In genomic region chr10:43402880-43403452, GRCh38 we compare ENCODE assay signal across 1 cellular context.
TF ChIP-seq lines count a peak whose summit lies in the region.

No MANE protein-coding gene starts in this region.

TF ChIP-seq in A549, 52 proteins besides CTCF, POLR2A, EP300 and RAD21 (continued from another document):
- no peak for TF ChIP-seq TFCP2L1 (CRISPR knock-in tag; IDR thresholded peaks at IDR 0.05)
- TF ChIP-seq POLR2AphosphoS2 (conservative IDR thresholded peaks at IDR 0.05; ENCODE audit: low read length): no peak
- TF ChIP-seq HOXA7 (CRISPR knock-in tag; IDR thresholded peaks at IDR 0.05): no peak
